In the genomic region with DNA sequence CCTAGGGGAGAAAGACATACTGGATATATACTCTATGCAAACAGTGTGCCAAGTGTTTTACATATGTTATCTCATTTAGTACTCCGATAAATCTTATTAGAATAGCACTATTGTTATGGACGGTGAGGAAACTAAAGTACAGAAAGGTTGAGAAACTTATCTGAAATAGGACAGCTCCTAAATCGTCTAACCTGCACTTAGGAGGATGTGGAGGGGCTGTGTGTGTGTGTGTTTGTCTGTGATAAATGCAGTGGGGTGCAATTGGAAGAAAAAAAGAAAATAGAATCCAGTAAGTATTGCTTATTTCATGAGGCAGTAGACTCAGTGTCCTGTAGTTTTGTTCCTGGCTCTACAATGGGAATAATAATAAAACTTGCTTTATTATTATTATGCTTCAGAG, we compare ENCODE assay signal across 13 cellular contexts.
"Had no signal": no experiment of that assay in that cellular context is flagged by ENCODE, and none has a peak within 500 bp of the region (broad histone marks: within the 10 kb centered on the region; RNA-seq: fewer than 3 reads in every experiment).

No MANE protein-coding gene starts in this region.

- H3K27me3 ChIP-seq: cardiac muscle cell, colonic mucosa, transverse colon had no signal

- H3K9me3 ChIP-seq: colonic mucosa, lower lobe of right lung, transverse colon had no signal

- H3K36me3 ChIP-seq: cardiac muscle cell, colonic mucosa, lower lobe of right lung, transverse colon had no signal

- ATAC-seq: activated CD4-positive, CD25-positive, alpha-beta regulatory T cell treated with anti-CD3 and anti-CD28 coated beads, Interleukin-2, amount 50 U/mL, for 24 hours; left cardiac atrium; lower lobe of right lung; Right ventricle myocardium inferior had no signal

- H2AFZ ChIP-seq: parathyroid adenoma had no signal

- H3K4me3 ChIP-seq: cardiac muscle cell, colonic mucosa, lower lobe of right lung, SK-N-MC, transverse colon had no signal

- H3K79me2 ChIP-seq: parathyroid adenoma had no signal

- H3K4me1 ChIP-seq: colonic mucosa, parathyroid adenoma, transverse colon had no signal

- H3K27ac ChIP-seq: cardiac muscle cell, colonic mucosa, lower lobe of right lung, parathyroid adenoma, SK-N-MC, transverse colon had no signal

- DNase-seq: colonic mucosa; foreskin melanocyte; head of caudate nucleus; left cardiac atrium; lower lobe of right lung; midbrain; stimulated activated CD4-positive, alpha-beta T cell treated with anti-CD3 and anti-CD28 coated beads, Interleukin-15, amount 100 ng/mL, for 24 hours; transverse colon had no signal

- H3K9ac ChIP-seq: parathyroid adenoma had no signal
